8 cellular contexts compared by ENCODE assay signal in the genomic region with DNA sequence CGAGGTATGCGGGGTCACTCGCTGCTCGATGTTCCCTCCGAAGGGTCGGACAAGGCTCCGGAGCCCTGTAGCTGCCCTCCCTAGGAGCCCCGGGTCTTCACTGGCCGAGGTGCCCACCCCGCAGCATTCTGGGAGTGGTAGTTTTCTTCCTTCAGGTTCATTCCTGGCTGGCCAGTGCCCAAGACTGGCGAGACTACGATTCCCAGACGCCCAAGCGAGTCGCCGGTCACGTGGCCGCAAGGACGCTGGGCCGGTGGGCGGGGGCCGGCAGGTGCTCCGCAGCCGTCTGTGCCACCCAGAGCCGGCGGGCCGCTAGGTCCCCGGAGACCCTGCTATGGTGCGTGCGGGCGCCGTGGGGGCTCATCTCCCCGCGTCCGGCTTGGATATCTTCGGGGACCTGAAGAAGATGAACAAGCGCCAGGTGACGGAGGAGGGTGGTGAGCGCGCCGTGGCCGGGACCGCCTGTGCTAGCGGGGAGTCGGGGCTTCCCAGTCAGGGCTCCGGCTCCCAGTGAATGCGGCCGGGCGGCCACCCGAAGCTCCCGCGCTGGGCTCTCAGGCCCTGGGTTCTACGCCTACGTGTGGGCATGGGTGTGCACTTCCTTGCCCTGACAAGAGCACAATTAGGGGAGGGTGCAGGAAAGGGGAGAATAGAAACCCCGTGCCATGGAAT. TPM values are rescaled to one million over a fixed set of nuclear protein-coding genes. Genes with fewer than 3 reads are reported as not detected.
A peak's percentile ranks its signal among the peaks of the same experiment; 100 is the strongest.
DNase-seq lines count a peak whose midpoint lies in the region; ATAC-seq and TF ChIP-seq lines count a peak whose summit lies in the region.

A gene (plus strand): TSS at position 270 of the 672 bp plus-strand sequence. CDS start 65 bp downstream, at position 335.

- H3K36me3 ChIP-seq in H7 (replicated peaks; ENCODE audit: control insufficient read depth, insufficient read depth, low read length), result no peaks in the 10 kb centered on the region

- ATAC-seq in stimulated activated naive CD8-positive, alpha-beta T cell treated with anti-CD3 and anti-CD28 coated beads, Interleukin-15, amount 100 ng/mL, for 72 hours, result peak; percentile 92

- peak within 1 kb of the TSS; percentile 92 for H3K4me3 Mint-ChIP-seq in nephron progenitor cell
- peak within 1 kb of the TSS; percentile 89 to 90 for H3K4me3 Mint-ChIP-seq in stimulated activated naive CD8-positive, alpha-beta T cell treated with anti-CD3 and anti-CD28 coated beads, Interleukin-15, amount 100 ng/mL, for 72 hours

- no peak for TF ChIP-seq CTCF in nephron progenitor cell (IDR thresholded peaks at IDR 0.05)

- H3K4me3 ChIP-seq in H7 (ENCODE audit: insufficient read depth, low read depth, low read length), result peak within 1 kb of the TSS; percentile 85

- peak within 1 kb of the TSS; percentile 100 for H3K27ac Mint-ChIP-seq in nephron progenitor cell
- H3K27ac Mint-ChIP-seq in stimulated activated naive CD8-positive, alpha-beta T cell treated with anti-CD3 and anti-CD28 coated beads, Interleukin-15, amount 100 ng/mL, for 72 hours, result peak within 1 kb of the TSS; percentile 100

- H3K9me3 Mint-ChIP-seq in nephron progenitor cell, result no peaks in the 10 kb centered on the region
- H3K9me3 Mint-ChIP-seq in stimulated activated naive CD8-positive, alpha-beta T cell treated with anti-CD3 and anti-CD28 coated beads, Interleukin-15, amount 100 ng/mL, for 72 hours, result no peaks in the 10 kb centered on the region

- peaks cover 2% of the 10 kb centered on the region; the same call in 1 of the 2 replicates for H3K27me3 ChIP-seq in H7 (ENCODE audit: control insufficient read depth, insufficient read depth, low read length)

- no peaks in the 10 kb centered on the region for H3K36me3 Mint-ChIP-seq in nephron progenitor cell (ENCODE audit: low read depth)

- H3K27me3 Mint-ChIP-seq in nephron progenitor cell (ENCODE audit: low read depth, poor library complexity), result peaks cover 67% of the 10 kb centered on the region
- peaks cover 15% of the 10 kb centered on the region for H3K27me3 Mint-ChIP-seq in stimulated activated naive CD8-positive, alpha-beta T cell treated with anti-CD3 and anti-CD28 coated beads, Interleukin-15, amount 100 ng/mL, for 72 hours

- peaks cover 19% of the 10 kb centered on the region for H3K4me1 Mint-ChIP-seq in nephron progenitor cell
- H3K4me1 Mint-ChIP-seq in stimulated activated naive CD8-positive, alpha-beta T cell treated with anti-CD3 and anti-CD28 coated beads, Interleukin-15, amount 100 ng/mL, for 72 hours, result peaks cover 39% of the 10 kb centered on the region

- DNase-seq in EL (peak; percentile 98), H7 (peak; percentile 96), M059J (ENCODE audit: low read depth) (peak; percentile 97), SHP77 (lab: John Stamatoyannopoulos, UW) (peak; percentile 95 to 98), fibroblast of the conjunctiva (ENCODE audit: low read depth) (peak; percentile 89), nephron progenitor cell (peak; percentile 93)
- peak; percentile 99 for DNase-seq in activated effector memory CD4-positive, alpha-beta T cell treated with anti-CD3 and anti-CD28 coated beads, Interleukin-2, amount 50 U/mL, for 16 hours
- peak; percentile 97 for DNase-seq in stimulated activated naive CD8-positive, alpha-beta T cell treated with anti-CD3 and anti-CD28 coated beads, Interleukin-15, amount 100 ng/mL, for 72 hours

RNA-seq across cellular contexts. Expression of the gene that starts here (rescaled TPM):
- 17.4 and 26.9 TPM in 2 replicates for total RNA-seq in H7 (2014; rRNA removed; shearing (Covaris generic))
- 53.0 and 53.1 TPM in 2 replicates for total RNA-seq in M059J (2014; rRNA removed; shearing (Covaris generic))

Comparison
In these comparisons a context has a peak if more than half of its experiments do, and no peak if none do; other contexts are left out.
1. Peak in every context shown above with its lines: DNase-seq, ATAC-seq and H3K4me3 ChIP-seq.